In genomic region chr19:12799723-12800343, GRCh38 we compare ENCODE assay signal across 14 cellular contexts. TPM values are rescaled to one million over a fixed set of nuclear protein-coding genes. Genes with fewer than 3 reads are reported as not detected.
DNase-seq lines count a peak whose midpoint lies in the region; ATAC-seq and TF ChIP-seq lines count a peak whose summit lies in the region.
"Had no signal": no experiment of that assay in that cellular context is flagged by ENCODE, and none has a peak within 500 bp of the region (broad histone marks: within the 10 kb centered on the region; RNA-seq: fewer than 3 reads in every experiment).

No MANE protein-coding gene starts in this region.

- TF ChIP-seq CTCF in RWPE1 (conservative IDR thresholded peaks at IDR 0.05; ENCODE audit: low read depth) = no peak
- TF ChIP-seq CTCF in glutamatergic neuron (IDR thresholded peaks at IDR 0.05; ENCODE audit: partially characterized antibody, unreplicated experiment) = no peak

- CTCF ChIA-PET in activated naive CD4-positive, alpha-beta T cell treated with anti-CD3 and anti-CD28 coated beads for 36 hours (lab: Charles Lee) = interaction anchor here (0.7 to 13.8 kb wide), 5 partner anchors 24 to 294 kb away, joined by 3 to 341 read pairs (median 6); partner anchors contain the start of gene HOOK2
- CTCF ChIA-PET in RWPE1 (lab: Yijun Ruan, JAX) = interaction anchor here (0.6 to 1.3 kb wide), 3 partner anchors 30 to 48 kb away, joined by 3 to 6 read pairs (median 3); no protein-coding TSS in a partner anchor

- POLR2A ChIA-PET in RWPE1 (lab: Yijun Ruan, JAX; ENCODE audit: low non-redundant PET) = no interaction called here

- H3K27me3 Mint-ChIP-seq in activated naive CD4-positive, alpha-beta T cell treated with anti-CD3 and anti-CD28 coated beads for 36 hours (ENCODE audit: low read depth) = no peaks in the 10 kb centered on the region
- peaks cover 14% of the 10 kb centered on the region for H3K27me3 Mint-ChIP-seq in glutamatergic neuron (ENCODE audit: unreplicated experiment)
- H3K27me3 Mint-ChIP-seq in stimulated activated naive CD8-positive, alpha-beta T cell treated with anti-CD3 and anti-CD28 coated beads, Interleukin-15, amount 100 ng/mL, for 72 hours = no peaks in the 10 kb centered on the region

- peak overlapping the region; percentile 36 for H3K27ac Mint-ChIP-seq in activated naive CD4-positive, alpha-beta T cell treated with anti-CD3 and anti-CD28 coated beads for 36 hours
- H3K27ac Mint-ChIP-seq in activated naive CD4-positive, alpha-beta T cell treated with anti-CD3 and anti-CD28 coated beads, Interleukin-2, amount 50 U/mL, for 72 hours = no peak overlapping the region
- no peak overlapping the region for H3K27ac Mint-ChIP-seq in glutamatergic neuron (ENCODE audit: unreplicated experiment)
- no peak overlapping the region for H3K27ac Mint-ChIP-seq in stimulated activated naive CD8-positive, alpha-beta T cell treated with anti-CD3 and anti-CD28 coated beads, Interleukin-15, amount 100 ng/mL, for 72 hours

- no peak overlapping the region for H3K4me3 Mint-ChIP-seq in activated naive CD4-positive, alpha-beta T cell treated with anti-CD3 and anti-CD28 coated beads for 36 hours
- H3K4me3 Mint-ChIP-seq in glutamatergic neuron (ENCODE audit: unreplicated experiment) = peak overlapping the region; percentile 94
- peak overlapping the region; percentile 29 to 87 for H3K4me3 Mint-ChIP-seq in stimulated activated naive CD8-positive, alpha-beta T cell treated with anti-CD3 and anti-CD28 coated beads, Interleukin-15, amount 100 ng/mL, for 72 hours

- intact Hi-C loops in activated naive CD4-positive, alpha-beta T cell treated with anti-CD3 and anti-CD28 coated beads for 36 hours (cut with micrococcal nuclease) = loop anchor here (5.0 kb wide), 1 partner anchor 38 kb away; no protein-coding TSS in a partner anchor

- DNase-seq in activated naive CD4-positive, alpha-beta T cell treated with anti-CD3 and anti-CD28 coated beads for 36 hours = no peak
- no peak for DNase-seq in activated naive CD4-positive, alpha-beta T cell treated with anti-CD3 and anti-CD28 coated beads, Interleukin-2, amount 50 U/mL, for 72 hours (ENCODE audit: low spot score in 2 of 2)
- DNase-seq in RWPE1 (ENCODE audit: low spot score) (no peak), glutamatergic neuron (no peak), NK-92 (lab: John Stamatoyannopoulos, UW; ENCODE audit: unreplicated experiment) (no peak)
- DNase-seq in stimulated activated naive CD8-positive, alpha-beta T cell treated with anti-CD3 and anti-CD28 coated beads, Interleukin-15, amount 100 ng/mL, for 72 hours = no peak
- DNase-seq: anterior cingulate cortex; DND-41; NCI-H187 treated with DMSO at 0.1 percent for 48 hours; stimulated activated CD4-positive, alpha-beta T cell treated with anti-CD3 and anti-CD28 coated beads, Interleukin-15, amount 100 ng/mL, for 24 hours; stimulated activated CD8-positive, alpha-beta memory T cell treated with anti-CD3 and anti-CD28 coated beads, Interleukin-4, amount 100 ng/mL, for 48 hours; uterus had no signal

- no peak for ATAC-seq in activated naive CD4-positive, alpha-beta T cell treated with anti-CD3 and anti-CD28 coated beads, Interleukin-2, amount 50 U/mL, for 72 hours
- no peak for ATAC-seq in stimulated activated naive CD8-positive, alpha-beta T cell treated with anti-CD3 and anti-CD28 coated beads, Interleukin-15, amount 100 ng/mL, for 72 hours
- ATAC-seq in SK-N-SH treated with all-trans-retinoic acid at 6 μM for 48 hours (no peak), HG02571 (IDR thresholded peaks at IDR 0.05; ENCODE audit: unreplicated experiment) (no peak)

- peaks cover 11% of the 10 kb centered on the region for H3K36me3 Mint-ChIP-seq in activated naive CD4-positive, alpha-beta T cell treated with anti-CD3 and anti-CD28 coated beads for 36 hours (ENCODE audit: low read depth)
- H3K36me3 Mint-ChIP-seq in activated naive CD4-positive, alpha-beta T cell treated with anti-CD3 and anti-CD28 coated beads, Interleukin-2, amount 50 U/mL, for 72 hours = peaks cover 9 to 16% of the 10 kb centered on the region in 2 donors
- no peaks in the 10 kb centered on the region for H3K36me3 Mint-ChIP-seq in glutamatergic neuron (ENCODE audit: unreplicated experiment)

- H3K27ac ChIP-seq in RWPE1 = peak overlapping the region; percentile 100

- H3K9me3 Mint-ChIP-seq in activated naive CD4-positive, alpha-beta T cell treated with anti-CD3 and anti-CD28 coated beads for 36 hours = no peaks in the 10 kb centered on the region
- no peaks in the 10 kb centered on the region for H3K9me3 Mint-ChIP-seq in activated naive CD4-positive, alpha-beta T cell treated with anti-CD3 and anti-CD28 coated beads, Interleukin-2, amount 50 U/mL, for 72 hours
- H3K9me3 Mint-ChIP-seq in glutamatergic neuron (ENCODE audit: unreplicated experiment) = peaks cover 17% of the 10 kb centered on the region
- no peaks in the 10 kb centered on the region for H3K9me3 Mint-ChIP-seq in stimulated activated naive CD8-positive, alpha-beta T cell treated with anti-CD3 and anti-CD28 coated beads, Interleukin-15, amount 100 ng/mL, for 72 hours

- H3K4me1 Mint-ChIP-seq in activated naive CD4-positive, alpha-beta T cell treated with anti-CD3 and anti-CD28 coated beads for 36 hours (ENCODE audit: low read depth) = peaks cover 38% of the 10 kb centered on the region
- H3K4me1 Mint-ChIP-seq in glutamatergic neuron (ENCODE audit: low read depth, unreplicated experiment) = peaks cover 21% of the 10 kb centered on the region
- H3K4me1 Mint-ChIP-seq in stimulated activated naive CD8-positive, alpha-beta T cell treated with anti-CD3 and anti-CD28 coated beads, Interleukin-15, amount 100 ng/mL, for 72 hours = peaks cover 46% of the 10 kb centered on the region

TF ChIP-seq in SK-N-SH treated with all-trans-retinoic acid at 6 μM for 48 hours, 23 proteins besides CTCF, POLR2A, EP300 and RAD21:
- TF ChIP-seq BACH2 (CRISPR knock-in tag; IDR thresholded peaks at IDR 0.05; ENCODE audit: borderline replicate concordance) = no peak
- no peak for TF ChIP-seq ZC3H10 (CRISPR knock-in tag; IDR thresholded peaks at IDR 0.05)
TF ChIP-seq in SK-N-SH treated with all-trans-retinoic acid at 6 μM for 48 hours: peak in this region for 0.

RNA-seq across cellular contexts. Expression of gene PRDX2, which starts 1.8 kb away (rescaled TPM):
- 100 to 1,000 TPM; 237 to 249 TPM for total RNA-seq in activated naive CD4-positive, alpha-beta T cell treated with anti-CD3 and anti-CD28 coated beads for 36 hours
- total RNA-seq in activated naive CD4-positive, alpha-beta T cell treated with anti-CD3 and anti-CD28 coated beads, Interleukin-2, amount 50 U/mL, for 72 hours = 100 to 1,000 TPM; 317 to 357 TPM
- 671 TPM for total RNA-seq in glutamatergic neuron (ENCODE audit: unreplicated experiment)

RNA-seq across cellular contexts. Expression of gene THSD8, which starts 2.0 kb away (rescaled TPM):
- total RNA-seq in activated naive CD4-positive, alpha-beta T cell treated with anti-CD3 and anti-CD28 coated beads for 36 hours = 10 to 100 TPM; 41.4 to 43.2 TPM
- total RNA-seq in activated naive CD4-positive, alpha-beta T cell treated with anti-CD3 and anti-CD28 coated beads, Interleukin-2, amount 50 U/mL, for 72 hours = 10 to 100 TPM; 39.4 to 42.7 TPM
- 14.4 TPM for total RNA-seq in glutamatergic neuron (ENCODE audit: unreplicated experiment)

RNA-seq across cellular contexts. Expression of gene RNASEH2A, which starts 6.6 kb away (rescaled TPM):
- 10 to 100 TPM; 54.8 to 55.6 TPM for total RNA-seq in activated naive CD4-positive, alpha-beta T cell treated with anti-CD3 and anti-CD28 coated beads for 36 hours
- total RNA-seq in activated naive CD4-positive, alpha-beta T cell treated with anti-CD3 and anti-CD28 coated beads, Interleukin-2, amount 50 U/mL, for 72 hours = 10 to 100 TPM; 37.0 to 41.4 TPM
- 16.7 TPM for total RNA-seq in glutamatergic neuron (ENCODE audit: unreplicated experiment)

RNA-seq across cellular contexts. Expression of gene JUNB, which starts 8.5 kb away (rescaled TPM):
- 100 to 1,000 TPM; 292 to 296 TPM for total RNA-seq in activated naive CD4-positive, alpha-beta T cell treated with anti-CD3 and anti-CD28 coated beads for 36 hours
- 100 to 1,000 TPM; 400 to 402 TPM for total RNA-seq in activated naive CD4-positive, alpha-beta T cell treated with anti-CD3 and anti-CD28 coated beads, Interleukin-2, amount 50 U/mL, for 72 hours
- total RNA-seq in glutamatergic neuron (ENCODE audit: unreplicated experiment) = 24.9 TPM

RNA-seq across cellular contexts. Expression of gene HOOK2, which starts 24.5 kb away (rescaled TPM):
- 10 to 100 TPM; 14.0 to 14.9 TPM for total RNA-seq in activated naive CD4-positive, alpha-beta T cell treated with anti-CD3 and anti-CD28 coated beads for 36 hours
- total RNA-seq in activated naive CD4-positive, alpha-beta T cell treated with anti-CD3 and anti-CD28 coated beads, Interleukin-2, amount 50 U/mL, for 72 hours = 10 to 100 TPM; 37.9 to 41.5 TPM
- total RNA-seq in glutamatergic neuron (ENCODE audit: unreplicated experiment) = 40.1 TPM
